ENCODE assay signal across 36 cellular contexts in genomic region chr20:47915495-47915894, GRCh38.
DNase-seq lines count a peak whose midpoint lies in the region; ATAC-seq, FAIRE-seq and TF ChIP-seq lines count a peak whose summit lies in the region.
"Had no signal": no experiment of that assay in that cellular context is flagged by ENCODE, and none has a peak within 500 bp of the region (broad histone marks: within the 10 kb centered on the region; RNA-seq: fewer than 3 reads in every experiment).

No MANE protein-coding gene starts in this region.

- no peaks in the 10 kb centered on the region for H3K79me1 ChIP-seq in H9 (ENCODE audit: insufficient read depth, low read depth, low read length, poor library complexity, severe bottlenecking)

- H3K27ac ChIP-seq in HepG2 (ENCODE audit: extremely low read length, insufficient read depth, low read length): no peak overlapping the region
- H3K27ac ChIP-seq in right lobe of liver: no peak overlapping the region
- no peak overlapping the region for H3K27ac ChIP-seq in H9 (ENCODE audit: insufficient read length, low read depth, low read length)
- no peak overlapping the region for H3K27ac ChIP-seq in dorsolateral prefrontal cortex
- H3K27ac ChIP-seq: 22Rv1; A549; BLaER1; BLaER1 treated with 17β-estradiol and CSF1 and Interleukin-3, amounts not matched to agents 10 nM and 100 nM; C4-2B had no signal

- H4K8ac ChIP-seq in H9 (replicated peaks; ENCODE audit: insufficient read length, low read depth, low read length): no peak overlapping the region

- H4K20me1 ChIP-seq in HepG2 (ENCODE audit: insufficient read depth, low read length) (no peaks in the 10 kb centered on the region), H9 (ENCODE audit: control insufficient read depth, insufficient read depth, insufficient read length) (no peaks in the 10 kb centered on the region)
- H4K20me1 ChIP-seq: BLaER1; BLaER1 treated with 17β-estradiol and CSF1 and Interleukin-3, amounts not matched to agents 10 nM and 100 nM had no signal

- H2BK12ac ChIP-seq in H9 (ENCODE audit: insufficient read length, low read depth, low read length): no peak overlapping the region

- in situ Hi-C loops in HepG2 (cut with HindIII; ENCODE audit: extremely low pct_ligation_motif_present, low pct_unique_long_range_greater_than_20kb): no loop called here

- BruUV-seq in HepG2 (replicated peaks; lab: Mats Ljungman, UMichigan) (no TSS peak), Calu3 (replicated peaks; lab: Mats Ljungman, UMichigan) (no TSS peak)

- no peak for ATAC-seq in HepG2
- no peak for ATAC-seq in right lobe of liver
- ATAC-seq: A549; CD8-positive, alpha-beta T cell had no signal

- peaks cover 47% of the 10 kb centered on the region for H3K9me3 ChIP-seq in HepG2 (ENCODE audit: low read length)
- no peaks in the 10 kb centered on the region for H3K9me3 ChIP-seq in right lobe of liver
- H3K9me3 ChIP-seq in H9 (ENCODE audit: control insufficient read depth, low read depth, low read length): peaks cover 5% of the 10 kb centered on the region

- H3K9ac ChIP-seq in HepG2 (ENCODE audit: insufficient read depth, low read depth, low read length) (no peak overlapping the region), H9 (ENCODE audit: extremely low read depth, insufficient read length, low read length) (no peak overlapping the region)
- H3K9ac ChIP-seq: BLaER1; BLaER1 treated with 17β-estradiol and CSF1 and Interleukin-3, amounts not matched to agents 10 nM and 100 nM had no signal

- H3K79me2 ChIP-seq in HepG2 (ENCODE audit: insufficient read depth, low read length): no peaks in the 10 kb centered on the region
- no peaks in the 10 kb centered on the region for H3K79me2 ChIP-seq in H9 (ENCODE audit: insufficient read depth, low read length)

- POLR2A ChIA-PET in HepG2 (lab: Yijun Ruan, JAX): no interaction called here

- no peak for DNase-seq in HepG2 (ENCODE audit: low spot score)
- DNase-seq in right lobe of liver: no peak
- DNase-seq in Calu3: no peak
- DNase-seq in progenitor cell of endocrine pancreas (ENCODE audit: low spot score, unreplicated experiment): no peak
- DNase-seq in H9: no peak
- DNase-seq in dorsolateral prefrontal cortex: no peak
- DNase-seq in ecto neural progenitor cell (ENCODE audit: low spot score): no peak
- DNase-seq: 8988T; ACHN; AML-193; BE2C; C1 segment of cervical spinal cord; Caco-2; CD4-positive, alpha-beta memory T cell; CD4-positive, alpha-beta T cell; CD4-positive, CD25-positive, alpha-beta regulatory T cell; CD8-positive, alpha-beta memory T cell; CD8-positive, alpha-beta T cell; COR-L47; DMS 273 treated with DMSO at 0.1 percent for 48 hours; DMS153; DMS53; DMS79; DMS79 treated with DMSO at 0.1 percent for 48 hours; DND-41; EL had no signal

- no peak overlapping the region for H3K4ac ChIP-seq in H9 (ENCODE audit: low read depth, low read length)

- peaks cover 32% of the 10 kb centered on the region for H3K4me1 Mint-ChIP-seq in Calu3 (ENCODE audit: low read depth, unreplicated experiment)
- peaks cover 31% of the 10 kb centered on the region for H3K4me1 Mint-ChIP-seq in nephron
- peaks cover 25% of the 10 kb centered on the region for H3K4me1 Mint-ChIP-seq in progenitor cell of endocrine pancreas (ENCODE audit: low read depth)
- peaks cover 9 to 14% of the 10 kb centered on the region in 2 experiments for H3K4me1 Mint-ChIP-seq in H9
- H3K4me1 Mint-ChIP-seq: CD14-positive monocyte; CD4-positive, alpha-beta memory T cell; CD4-positive, CD25-positive, alpha-beta regulatory T cell; CD8-positive, alpha-beta memory T cell had no signal

- TF ChIP-seq POLR2A in HepG2 (IDR thresholded peaks at IDR 0.05; ENCODE audit: insufficient read depth in 1 of 2, low read depth in 2 of 2, low read length in 2 of 2) (no peak), right lobe of liver (IDR thresholded peaks at IDR 0.05) (no peak)

- H3T11ph ChIP-seq in H9 (ENCODE audit: low read length): no peak overlapping the region

- no peaks in the 10 kb centered on the region for H3K23me2 ChIP-seq in H9 (ENCODE audit: insufficient read length, low read depth, low read length, poor library complexity, severe bottlenecking)

- H3K36me3 ChIP-seq in HepG2 (replicated peaks in 1 of 2; ENCODE audit: control insufficient read depth in 1 of 2, insufficient read depth in 2 of 2, low read length in 2 of 2) (no peaks in the 10 kb centered on the region), right lobe of liver (no peaks in the 10 kb centered on the region)
- H3K36me3 ChIP-seq: BE2C, BLaER1 had no signal

- no peak overlapping the region for H2BK120ac ChIP-seq in H9 (ENCODE audit: low read depth, low read length, poor library complexity, severe bottlenecking)

- H3K4me3 ChIP-seq in HepG2 (replicated peaks in 1 of 3; ENCODE audit: insufficient read depth in 1 of 3, low read depth in 2 of 3, low read length in 3 of 3): no peak overlapping the region
- H3K4me3 ChIP-seq in right lobe of liver: no peak overlapping the region
- no peak overlapping the region for H3K4me3 ChIP-seq in dorsolateral prefrontal cortex
- H3K4me3 ChIP-seq: A549; BLaER1; BLaER1 treated with 17β-estradiol and CSF1 and Interleukin-3, amounts not matched to agents 10 nM and 100 nM had no signal

- 91% methylated on average over 3 of the region's 3 CpGs for WGBS in HepG2 (ENCODE audit: low lambda C conversion rate)
- 87% methylated on average over 3 of the region's 3 CpGs for whole genome bisulfite sequencing in right lobe of liver (ENCODE audit: insufficient coverage, low coverage, low lambda C conversion rate, missing lambda C conversion rate)
- WGBS in H9 (ENCODE audit: extremely low coverage, insufficient read length, low lambda C conversion rate): no CpG with 5 or more reads among the region's 3 CpGs

- H2AK5ac ChIP-seq in H9 (ENCODE audit: insufficient read length, low read length): no peak overlapping the region

- FAIRE-seq in HepG2 (lab: Jason Lieb, UNC): no peak
- FAIRE-seq: A204.1, A549, D721Med had no signal

- no peak overlapping the region for H3K23ac ChIP-seq in H9 (ENCODE audit: insufficient read length, low read depth, low read length)

- H3K9me3 Mint-ChIP-seq in Calu3 (ENCODE audit: low read depth, unreplicated experiment) (peaks cover 19% of the 10 kb centered on the region), nephron (peaks cover 28% of the 10 kb centered on the region), progenitor cell of endocrine pancreas (ENCODE audit: low read depth) (peaks cover 28% of the 10 kb centered on the region), H9 (peaks cover 28 to 29% of the 10 kb centered on the region in 2 experiments)

- no peak overlapping the region for H3K4me3 Mint-ChIP-seq in Calu3 (ENCODE audit: low read depth, unreplicated experiment)
- no peak overlapping the region for H3K4me3 Mint-ChIP-seq in nephron
- H3K4me3 Mint-ChIP-seq in progenitor cell of endocrine pancreas (ENCODE audit: low read depth): no peak overlapping the region
- no peak overlapping the region for H3K4me3 Mint-ChIP-seq in H9
- H3K4me3 Mint-ChIP-seq: B cell; CD14-positive monocyte; CD4-positive, alpha-beta memory T cell; CD4-positive, alpha-beta T cell; CD4-positive, CD25-positive, alpha-beta regulatory T cell; CD8-positive, alpha-beta memory T cell; CD8-positive, alpha-beta T cell had no signal

- H2BK15ac ChIP-seq in H9 (ENCODE audit: low read depth, low read length): no peak overlapping the region

- H2BK5ac ChIP-seq in H9 (ENCODE audit: insufficient read length, low read length): no peak overlapping the region

- intact Hi-C loops in HepG2 (cut with micrococcal nuclease; ENCODE audit: unreplicated experiment) (no loop called here), right lobe of liver (cut with DNase I) (no loop called here), Calu3 (cut with micrococcal nuclease; ENCODE audit: unreplicated experiment) (no loop called here), dorsolateral prefrontal cortex (cut with DNase I) (no loop called here)

- H3K27ac Mint-ChIP-seq in Calu3 (ENCODE audit: unreplicated experiment): peak overlapping the region; percentile 3
- H3K27ac Mint-ChIP-seq in nephron: peak overlapping the region; percentile 3 to 89 (median 20)
- peak overlapping the region; percentile 62 for H3K27ac Mint-ChIP-seq in progenitor cell of endocrine pancreas
- H3K27ac Mint-ChIP-seq in H9: no peak overlapping the region
- H3K27ac Mint-ChIP-seq: B cell; CD4-positive, alpha-beta memory T cell; CD4-positive, alpha-beta T cell; CD4-positive, CD25-positive, alpha-beta regulatory T cell; CD8-positive, alpha-beta memory T cell; CD8-positive, alpha-beta T cell had no signal

- no peak overlapping the region for H2BK20ac ChIP-seq in H9 (ENCODE audit: low read depth, low read length, poor library complexity, severe bottlenecking)

- no peak overlapping the region for H3K18ac ChIP-seq in H9 (ENCODE audit: insufficient read length, low read depth, low read length)

- no peaks in the 10 kb centered on the region for H3K27me3 ChIP-seq in HepG2 (ENCODE audit: control insufficient read depth in 1 of 2, insufficient read depth in 2 of 2, low read length in 2 of 2)
- no peaks in the 10 kb centered on the region for H3K27me3 ChIP-seq in right lobe of liver
- H3K27me3 ChIP-seq in H9 (ENCODE audit: insufficient read depth, low read length): no peaks in the 10 kb centered on the region
- peaks cover 0 to 15% (median 0%) of the 10 kb centered on the region in 45 donors for H3K27me3 ChIP-seq in dorsolateral prefrontal cortex
- H3K27me3 ChIP-seq: BE2C; BLaER1; BLaER1 treated with 17β-estradiol and CSF1 and Interleukin-3, amounts not matched to agents 10 nM and 100 nM had no signal

- H3K4me2 ChIP-seq in HepG2 (ENCODE audit: low read depth, low read length) (no peak overlapping the region), H9 (ENCODE audit: insufficient read depth, insufficient read length, low read length) (no peak overlapping the region)
- H3K4me2 ChIP-seq: A549; BLaER1; BLaER1 treated with 17β-estradiol and CSF1 and Interleukin-3, amounts not matched to agents 10 nM and 100 nM had no signal

- no peak overlapping the region for H4K5ac ChIP-seq in H9 (ENCODE audit: insufficient read length, low read depth, low read length)

- no peak overlapping the region for H4K91ac ChIP-seq in H9 (ENCODE audit: insufficient read length, low read depth, low read length)

- CTCF ChIA-PET in HepG2 (lab: Yijun Ruan, JAX; ENCODE audit: low intra/inter-chr PET ratio, low total read pairs): no interaction called here
- CTCF ChIA-PET in Calu3 (lab: Charles Lee): no interaction called here

- TF ChIP-seq EP300 in HepG2 (IDR thresholded peaks at IDR 0.05; ENCODE audit: low read depth in 2 of 2, low read length in 2 of 2) (no peak), HepG2 (CRISPR knock-in tag; IDR thresholded peaks at IDR 0.05; ENCODE audit: borderline replicate concordance) (no peak)

- no peak for TF ChIP-seq RAD21 in HepG2 (CRISPR knock-in tag; IDR thresholded peaks at IDR 0.05)

- no peak overlapping the region for H3K56ac ChIP-seq in H9 (ENCODE audit: insufficient read length, low read depth, low read length)

- H2AFZ ChIP-seq in HepG2 (ENCODE audit: low read length): no peak overlapping the region
- no peak overlapping the region for H2AFZ ChIP-seq in H9 (ENCODE audit: low read length)

- no peak overlapping the region for H3K14ac ChIP-seq in H9 (ENCODE audit: insufficient read depth, low read length)

- H3K27me3 Mint-ChIP-seq in Calu3 (ENCODE audit: unreplicated experiment): no peaks in the 10 kb centered on the region
- peaks cover 3% of the 10 kb centered on the region for H3K27me3 Mint-ChIP-seq in nephron (ENCODE audit: low read depth)
- H3K27me3 Mint-ChIP-seq in progenitor cell of endocrine pancreas: no peaks in the 10 kb centered on the region
- peaks cover 6% of the 10 kb centered on the region for H3K27me3 Mint-ChIP-seq in H9 (ENCODE audit: low read depth)

- no peaks in the 10 kb centered on the region for H3K36me3 Mint-ChIP-seq in Calu3 (ENCODE audit: insufficient read depth, unreplicated experiment)
- peaks cover 11% of the 10 kb centered on the region for H3K36me3 Mint-ChIP-seq in nephron (ENCODE audit: low read depth)
- peaks cover 7% of the 10 kb centered on the region for H3K36me3 Mint-ChIP-seq in progenitor cell of endocrine pancreas (ENCODE audit: insufficient read depth)
- H3K36me3 Mint-ChIP-seq in H9 (ENCODE audit: insufficient read depth in 1 of 3, low read depth in 3 of 3): peaks cover 11 to 18% (median 16%) of the 10 kb centered on the region in 3 experiments
- H3K36me3 Mint-ChIP-seq: CD14-positive monocyte; CD4-positive, CD25-positive, alpha-beta regulatory T cell had no signal

- no peak for TF ChIP-seq CTCF in HepG2 (CRISPR knock-in tag; IDR thresholded peaks at IDR 0.05)
- no peak for TF ChIP-seq CTCF in right lobe of liver (IDR thresholded peaks at IDR 0.05)
- no peak for TF ChIP-seq CTCF in Calu3 (IDR thresholded peaks at IDR 0.05; ENCODE audit: unreplicated experiment)
- TF ChIP-seq CTCF in nephron (IDR thresholded peaks at IDR 0.05; ENCODE audit: unreplicated experiment in 3 of 3): no peak
- no peak for TF ChIP-seq CTCF in progenitor cell of endocrine pancreas (IDR thresholded peaks at IDR 0.05; ENCODE audit: unreplicated experiment)
- no peak for TF ChIP-seq CTCF in H9 (conservative IDR thresholded peaks at IDR 0.05)
- TF ChIP-seq CTCF in dorsolateral prefrontal cortex (IDR thresholded peaks at IDR 0.05 in 54 of 56, conservative IDR thresholded peaks at IDR 0.05 in 2 of 56; ENCODE audit: low read depth in 1 of 56, partially characterized antibody in 56 of 56): no peak

- peaks cover 49% of the 10 kb centered on the region for H3K4me1 ChIP-seq in HepG2 (ENCODE audit: insufficient read depth, low read length)
- H3K4me1 ChIP-seq in right lobe of liver: no peaks in the 10 kb centered on the region
- no peaks in the 10 kb centered on the region for H3K4me1 ChIP-seq in H9 (ENCODE audit: insufficient read depth, low read length)
- H3K4me1 ChIP-seq: A549, BE2C had no signal

Comparison
In these comparisons a context has a peak if more than half of its experiments do, and no peak if none do; other contexts are left out.
1. H3K27ac Mint-ChIP-seq: peak in Calu3 (single experiment), nephron (3 of 3) and progenitor cell of endocrine pancreas (single experiment); none in H9 (0 of 3).